Comparison of ENCODE assay signal across 10 cellular contexts in the genomic region with DNA sequence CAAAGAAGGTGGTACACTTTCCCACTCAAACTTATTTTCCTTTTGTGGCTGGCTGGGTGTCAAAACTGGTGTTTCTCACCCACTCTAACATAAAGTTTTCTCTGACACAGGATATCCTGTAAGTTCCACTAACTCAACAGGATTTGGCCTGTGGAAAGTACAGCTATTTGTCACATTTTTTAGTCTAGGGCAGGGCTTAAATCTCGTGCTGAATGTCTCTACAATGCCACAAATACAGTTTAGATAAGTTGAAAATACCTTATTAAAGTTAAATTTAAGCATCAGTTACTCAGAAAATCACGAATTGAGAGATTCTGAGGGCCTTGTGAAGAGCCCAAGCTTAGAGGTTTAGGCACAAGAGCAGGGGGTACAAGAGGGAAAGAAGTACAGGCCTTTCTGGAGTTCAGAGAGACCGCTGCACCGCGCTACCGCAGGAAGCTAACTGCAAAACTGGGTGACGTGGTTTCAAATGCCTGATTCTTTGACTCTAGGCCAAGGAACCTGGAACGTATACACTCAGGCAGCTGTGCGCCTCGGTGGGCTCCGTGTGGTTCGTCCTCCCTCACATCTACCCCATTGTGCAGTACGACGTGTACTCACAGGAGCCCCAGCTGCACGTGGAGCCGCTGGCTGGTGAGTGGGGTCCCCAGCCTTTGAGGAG. TPM values are rescaled to one million over a fixed set of nuclear protein-coding genes. Genes with fewer than 3 reads are reported as not detected.
DNase-seq lines count a peak whose midpoint lies in the region; ATAC-seq and TF ChIP-seq lines count a peak whose summit lies in the region.
"Had no signal": no experiment of that assay in that cellular context is flagged by ENCODE, and none has a peak within 500 bp of the region (broad histone marks: within the 10 kb centered on the region; RNA-seq: fewer than 3 reads in every experiment).

No MANE protein-coding gene starts in this region.

- no peak overlapping the region for H3K4me3 Mint-ChIP-seq in progenitor cell of endocrine pancreas (ENCODE audit: low read depth)

- H3K4me1 Mint-ChIP-seq in progenitor cell of endocrine pancreas (ENCODE audit: low read depth) = peaks cover 13% of the 10 kb centered on the region

- no peak overlapping the region for H3K4me3 ChIP-seq in choroid plexus epithelial cell (ENCODE audit: low read depth, low read length)
- H3K4me3 ChIP-seq in uterus = no peak overlapping the region

- H3K9me3 ChIP-seq in uterus = no peaks in the 10 kb centered on the region

- H3K27ac Mint-ChIP-seq in progenitor cell of endocrine pancreas = peak overlapping the region; percentile 81

- no peaks in the 10 kb centered on the region for H3K4me1 ChIP-seq in uterus

- H3K36me3 ChIP-seq in uterus = no peaks in the 10 kb centered on the region

- peak overlapping the region; percentile 6 to 53 for H3K27ac ChIP-seq in uterus

- H3K9me3 Mint-ChIP-seq in progenitor cell of endocrine pancreas (ENCODE audit: low read depth) = no peaks in the 10 kb centered on the region

- ATAC-seq in Right ventricle myocardium inferior = no peak
- no peak for ATAC-seq in GM18498 (IDR thresholded peaks at IDR 0.05; ENCODE audit: unreplicated experiment)

- H3K27me3 Mint-ChIP-seq in progenitor cell of endocrine pancreas = no peaks in the 10 kb centered on the region

- H3K36me3 Mint-ChIP-seq in progenitor cell of endocrine pancreas (ENCODE audit: insufficient read depth) = peaks cover 27% of the 10 kb centered on the region

- DNase-seq in cardiac septum (ENCODE audit: low spot score) (peak; percentile 41), Right ventricle myocardium inferior (ENCODE audit: missing footprints) (no peak), choroid plexus epithelial cell (ENCODE audit: low read depth) (peak; percentile 6), progenitor cell of endocrine pancreas (ENCODE audit: low spot score, unreplicated experiment) (no peak), uterus (no peak), NCI-H1436 (lab: John Stamatoyannopoulos, UW) (no peak), DMS53 (lab: John Stamatoyannopoulos, UW) (no peak)
- DNase-seq: amniotic stem cell, NCI-H524 had no signal

- TF ChIP-seq CTCF in choroid plexus epithelial cell (conservative IDR thresholded peaks at IDR 0.05; ENCODE audit: low read depth, low read length) = no peak
- TF ChIP-seq CTCF in progenitor cell of endocrine pancreas (IDR thresholded peaks at IDR 0.05; ENCODE audit: unreplicated experiment) = no peak
- no peak for TF ChIP-seq CTCF in uterus (IDR thresholded peaks at IDR 0.05)

- intact Hi-C loops in cardiac septum (cut with DNase I) = no loop called here
- intact Hi-C loops in Right ventricle myocardium inferior (cut with DNase I) = loop anchor here (5.0 kb wide), 1 partner anchor 106 kb away; no protein-coding TSS in a partner anchor
- intact Hi-C loops in uterus (cut with DNase I; ENCODE audit: low total_unique reads) = no loop called here

- no peak for TF ChIP-seq POLR2A in uterus (IDR thresholded peaks at IDR 0.05)

- H3K27me3 ChIP-seq in uterus = no peaks in the 10 kb centered on the region

RNA-seq across cellular contexts. Expression of gene PWP2, which starts 23.4 kb away (rescaled TPM):
- total RNA-seq in cardiac septum = 1.6 TPM
- 8.1 TPM for total RNA-seq in Right ventricle myocardium inferior
- 5.3 and 7.0 TPM in 2 replicates for total RNA-seq in progenitor cell of endocrine pancreas
- total RNA-seq in uterus = 1 to 10 TPM in 3 of 4 donors, not detected in 1; 5.2 to 9.1 (median 6.5) TPM

RNA-seq across cellular contexts. Expression of gene GATD3, which starts 49.7 kb away (rescaled TPM):
- total RNA-seq in cardiac septum (11.5 TPM), Right ventricle myocardium inferior (143 TPM), progenitor cell of endocrine pancreas (16.7 and 20.6 TPM in 2 replicates), uterus (10 to 100 TPM in 1 of 4 donors, 1 to 10 TPM in 2, not detected in 1; 1.5 to 17.0 (median 6.2) TPM)

Comparison
In these comparisons a context has a peak if more than half of its experiments do, and no peak if none do; other contexts are left out.
1. DNase-seq: peak in cardiac septum (single experiment) and choroid plexus epithelial cell (single experiment); none in Right ventricle myocardium inferior (single experiment), progenitor cell of endocrine pancreas (single experiment), uterus (0 of 2), NCI-H1436 (single experiment) and DMS53 (single experiment).